Comparison of ENCODE assay signal across 1 cellular context in genomic region chr15:28831897-28832587, GRCh38.
TF ChIP-seq lines count a peak whose summit lies in the region.
"Not testable (repeated sequence)": the region's sequence is repeated elsewhere in the genome, so short reads cannot be mapped to it uniquely, and the experiment has no call there.

No MANE protein-coding gene starts in this region.

TF ChIP-seq in K562, 482 proteins besides CTCF, POLR2A, EP300 and RAD21 (continued from another document):
- peak in 1 of 2 experiments; percentile 62; a peak in 1 of 4 replicates for TF ChIP-seq ARNT (IDR thresholded peaks at IDR 0.05)
- not testable (repeated sequence) for TF ChIP-seq PBX2 (CRISPR knock-in tag; IDR thresholded peaks at IDR 0.05; ENCODE audit: low read depth)
- peak; percentile 60 for TF ChIP-seq PBX2 (tag; conservative IDR thresholded peaks at IDR 0.05; ENCODE audit: low read depth)
- peak; percentile 86; the same call in 1 of the 2 replicates for TF ChIP-seq PHF21A (IDR thresholded peaks at IDR 0.05; ENCODE audit: borderline replicate concordance, low read depth)
